21 cellular contexts compared by ENCODE assay signal in the genomic region with DNA sequence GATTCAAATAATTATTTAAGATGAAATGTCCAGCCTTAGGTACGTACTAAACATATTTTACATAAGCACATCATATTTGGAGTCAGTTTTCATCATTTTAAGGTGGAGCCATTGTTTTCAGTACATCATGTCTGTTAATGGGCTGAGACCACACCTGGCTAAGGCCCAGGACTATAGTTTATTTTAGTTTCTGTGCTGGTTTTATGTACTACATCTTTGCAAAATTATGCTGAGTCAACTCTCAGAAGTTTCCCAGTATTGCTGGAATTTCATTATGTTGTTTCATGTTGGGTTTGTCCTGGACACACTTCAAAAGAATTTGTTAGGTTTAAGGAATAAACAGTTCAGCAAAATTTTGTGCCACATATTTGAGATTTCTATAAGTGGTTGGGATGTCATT.
DNase-seq lines count a peak whose midpoint lies in the region; ATAC-seq and TF ChIP-seq lines count a peak whose summit lies in the region.
"Had no signal": no experiment of that assay in that cellular context is flagged by ENCODE, and none has a peak within 500 bp of the region (broad histone marks: within the 10 kb centered on the region; RNA-seq: fewer than 3 reads in every experiment).

No MANE protein-coding gene starts in this region.

- POLR2A ChIA-PET in PC-3 (lab: Charles Lee; ENCODE audit: unreplicated experiment): no interaction called here

- H3K4me2 ChIP-seq in PC-3 (ENCODE audit: low read length) (no peak overlapping the region), osteoblast (ENCODE audit: insufficient read depth, low read length) (peak overlapping the region; percentile 7)
- H3K4me2 ChIP-seq: BLaER1 had no signal

- intact Hi-C loops in PC-3 (cut with micrococcal nuclease) (no loop called here), esophagus muscularis mucosa (cut with DNase I) (no loop called here), uterus (cut with DNase I; ENCODE audit: low total_unique reads) (no loop called here)

- no peaks in the 10 kb centered on the region for H3K4me1 ChIP-seq in PC-3 (ENCODE audit: insufficient read depth, low read length)
- H3K4me1 ChIP-seq in osteoblast (ENCODE audit: insufficient read depth, low read length): peaks cover 11% of the 10 kb centered on the region
- no peaks in the 10 kb centered on the region for H3K4me1 ChIP-seq in esophagus muscularis mucosa
- no peaks in the 10 kb centered on the region for H3K4me1 ChIP-seq in uterus
- H3K4me1 ChIP-seq: BLaER1 had no signal

- H3K9me3 ChIP-seq in PC-3 (ENCODE audit: low read length) (no peaks in the 10 kb centered on the region), osteoblast (ENCODE audit: low read depth, low read length) (no peaks in the 10 kb centered on the region), esophagus muscularis mucosa (no peaks in the 10 kb centered on the region), uterus (no peaks in the 10 kb centered on the region)
- H3K9me3 ChIP-seq: BLaER1, ovary had no signal

- H2AFZ ChIP-seq in PC-3 (ENCODE audit: low read length) (no peak overlapping the region), osteoblast (ENCODE audit: low read length) (no peak overlapping the region)

- H3K27me3 ChIP-seq in PC-3 (ENCODE audit: low read length): no peaks in the 10 kb centered on the region
- no peaks in the 10 kb centered on the region for H3K27me3 ChIP-seq in osteoblast (ENCODE audit: insufficient read depth, low read length)
- H3K27me3 ChIP-seq in esophagus muscularis mucosa: no peaks in the 10 kb centered on the region
- H3K27me3 ChIP-seq in uterus: no peaks in the 10 kb centered on the region
- H3K27me3 ChIP-seq: BLaER1, cardiac muscle cell, ovary had no signal

- no peak for TF ChIP-seq POLR2A in esophagus muscularis mucosa (IDR thresholded peaks at IDR 0.05; ENCODE audit: low read depth)
- TF ChIP-seq POLR2A in uterus (IDR thresholded peaks at IDR 0.05): no peak

- H3K4me3 ChIP-seq in PC-3 (ENCODE audit: low read length) (no peak overlapping the region), osteoblast (ENCODE audit: insufficient read depth, low read length) (no peak overlapping the region), esophagus muscularis mucosa (no peak overlapping the region), uterus (no peak overlapping the region)
- H3K4me3 ChIP-seq: BLaER1, cardiac muscle cell, ovary had no signal

- ATAC-seq in PC-3 (no peak), GM21526 (IDR thresholded peaks at IDR 0.05; ENCODE audit: low FRiP score, unreplicated experiment) (no peak)
- ATAC-seq: esophagus mucosa, sciatic nerve had no signal

- no peaks in the 10 kb centered on the region for H3K9me2 ChIP-seq in PC-3 (replicated peaks; ENCODE audit: low read length)

- H3F3A ChIP-seq in PC-3 (ENCODE audit: low read length, unreplicated experiment): no peaks in the 10 kb centered on the region

- no peaks in the 10 kb centered on the region for H4K20me1 ChIP-seq in PC-3 (ENCODE audit: low read length)
- H4K20me1 ChIP-seq in osteoblast (ENCODE audit: insufficient read depth, low read length): no peaks in the 10 kb centered on the region
- H4K20me1 ChIP-seq: BLaER1 had no signal

- TF ChIP-seq EP300 in esophagus muscularis mucosa (IDR thresholded peaks at IDR 0.05): no peak

- CTCF ChIA-PET in PC-3 (lab: Charles Lee): no interaction called here

- H3K27ac ChIP-seq in PC-3 (ENCODE audit: low read length) (no peak overlapping the region), osteoblast (ENCODE audit: low read depth, low read length) (no peak overlapping the region), esophagus muscularis mucosa (replicated peaks in 1 of 4) (no peak overlapping the region), uterus (no peak overlapping the region)
- H3K27ac ChIP-seq: BLaER1, cardiac muscle cell, ovary had no signal

- TF ChIP-seq CTCF in PC-3 (conservative IDR thresholded peaks at IDR 0.05; ENCODE audit: low read depth, low read length) (no peak), osteoblast (IDR thresholded peaks at IDR 0.05; ENCODE audit: extremely low read depth, low read depth, low read length) (no peak), esophagus muscularis mucosa (IDR thresholded peaks at IDR 0.05) (no peak), uterus (IDR thresholded peaks at IDR 0.05) (no peak)

- no peaks in the 10 kb centered on the region for H3K36me3 ChIP-seq in PC-3 (ENCODE audit: low read depth, low read length)
- no peaks in the 10 kb centered on the region for H3K36me3 ChIP-seq in osteoblast (ENCODE audit: insufficient read depth, low read length)
- no peaks in the 10 kb centered on the region for H3K36me3 ChIP-seq in esophagus muscularis mucosa
- H3K36me3 ChIP-seq in uterus: no peaks in the 10 kb centered on the region
- H3K36me3 ChIP-seq: BLaER1, cardiac muscle cell, ovary had no signal

- no TSS peak for BruUV-seq in PC-3 (replicated peaks; lab: Mats Ljungman, UMichigan)

- H3K79me2 ChIP-seq in PC-3 (ENCODE audit: low read length): no peaks in the 10 kb centered on the region
- H3K79me2 ChIP-seq in osteoblast (ENCODE audit: insufficient read depth, low read length): no peaks in the 10 kb centered on the region

- DNase-seq in EL (peak; percentile 21), PC-3 (peak; percentile 2), dedifferentiated amniotic fluid mesenchymal stem cell (ENCODE audit: extremely low spot score) (peak; percentile 78), osteoblast (ENCODE audit: insufficient read length, low spot score, missing footprints) (no peak), pons (ENCODE audit: low spot score) (no peak), esophagus muscularis mucosa (ENCODE audit: extremely low spot score) (no peak), uterus (no peak)
- DNase-seq: activated CD4-positive, CD25-positive, alpha-beta regulatory T cell; GF-D8; H9; NCI-H1436; NCI-H2171 treated with DMSO at 0.1 percent for 48 hours; NCI-H748 treated with DMSO at 0.1 percent for 48 hours; ovary; stimulated activated CD4-positive, alpha-beta T cell treated with anti-CD3 and anti-CD28 coated beads, Interleukin-2, amount 100 ng/mL, for 24 hours; trophoblast cell had no signal

- no peak overlapping the region for H3K9ac ChIP-seq in PC-3 (ENCODE audit: low read length)
- H3K9ac ChIP-seq: BLaER1 had no signal

- WGBS in esophagus muscularis mucosa: 72% methylated on average over 1 of the region's 1 CpG

Comparison
In these comparisons a context has a peak if more than half of its experiments do, and no peak if none do; other contexts are left out.
1. DNase-seq: peak in EL (single experiment), PC-3 (single experiment) and dedifferentiated amniotic fluid mesenchymal stem cell (single experiment); none in osteoblast (single experiment), pons (single experiment), esophagus muscularis mucosa (single experiment) and uterus (0 of 2).